8 cellular contexts compared by ENCODE assay signal in the genomic region with DNA sequence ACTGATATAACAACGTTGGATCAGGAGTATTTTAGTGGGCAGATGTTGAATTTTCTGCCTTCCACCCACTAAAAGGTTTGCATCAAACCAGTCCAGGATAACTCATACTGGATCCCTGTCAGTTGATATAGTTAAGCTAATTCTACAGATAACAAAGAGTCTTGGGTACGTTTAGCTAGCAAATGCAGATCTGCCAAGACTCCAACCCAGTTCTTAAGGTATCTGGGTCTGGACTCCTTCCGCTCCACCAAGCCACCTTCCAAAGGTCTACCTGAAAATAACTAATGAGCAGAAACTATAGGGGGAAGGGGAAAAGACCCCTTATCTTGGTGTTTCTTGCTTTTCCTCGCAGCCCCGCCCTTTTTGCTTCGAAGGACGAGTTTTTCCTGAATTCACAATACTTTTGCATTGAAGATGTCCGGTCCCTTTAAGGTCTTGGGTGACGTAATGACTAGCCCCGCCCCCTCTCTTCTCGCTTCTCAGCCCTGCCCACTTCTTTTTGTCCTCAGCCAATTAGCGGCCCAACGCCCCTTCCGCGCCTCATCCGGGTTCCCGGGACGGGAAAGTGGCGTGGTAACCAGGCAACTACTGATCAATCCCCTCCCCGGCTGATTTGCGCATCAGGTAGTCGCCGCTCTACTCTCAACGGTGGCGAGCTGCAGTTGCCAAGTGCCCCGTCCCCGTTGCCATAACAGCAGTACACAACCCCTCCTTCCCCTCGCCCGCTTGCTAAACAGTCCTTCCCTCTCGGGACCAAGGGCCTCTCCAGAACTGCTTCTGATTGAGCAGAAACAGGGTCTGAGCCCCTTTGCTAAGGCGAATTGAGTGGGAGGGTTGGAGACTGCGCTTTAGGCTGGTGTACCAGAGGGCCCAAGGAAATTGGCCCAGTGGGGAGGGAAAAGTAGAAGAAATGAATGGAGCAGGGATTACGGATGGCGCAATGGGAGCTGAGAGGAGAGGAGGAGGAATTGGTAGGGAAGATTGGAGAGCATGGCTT. TPM values are rescaled to one million over a fixed set of nuclear protein-coding genes. Genes with fewer than 3 reads are reported as not detected.
DNase-seq lines count a peak whose midpoint lies in the region; ATAC-seq and TF ChIP-seq lines count a peak whose summit lies in the region.

A gene with protein sequence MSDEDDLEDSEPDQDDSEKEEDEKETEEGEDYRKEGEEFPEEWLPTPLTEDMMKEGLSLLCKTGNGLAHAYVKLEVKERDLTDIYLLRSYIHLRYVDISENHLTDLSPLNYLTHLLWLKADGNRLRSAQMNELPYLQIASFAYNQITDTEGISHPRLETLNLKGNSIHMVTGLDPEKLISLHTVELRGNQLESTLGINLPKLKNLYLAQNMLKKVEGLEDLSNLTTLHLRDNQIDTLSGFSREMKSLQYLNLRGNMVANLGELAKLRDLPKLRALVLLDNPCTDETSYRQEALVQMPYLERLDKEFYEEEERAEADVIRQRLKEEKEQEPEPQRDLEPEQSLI (plus strand): TSS at position 543 of the 997 bp plus-strand sequence. CDS start 812 bp downstream, outside the sequence.

- H3K9me3 Mint-ChIP-seq in HFFc6, result no peaks in the 10 kb centered on the region
- H3K9me3 Mint-ChIP-seq in activated naive CD4-positive, alpha-beta T cell treated with anti-CD3 and anti-CD28 coated beads, Interleukin-2, amount 50 U/mL, for 72 hours, result no peaks in the 10 kb centered on the region
- peaks cover 5% of the 10 kb centered on the region for H3K9me3 Mint-ChIP-seq in glutamatergic neuron (ENCODE audit: unreplicated experiment)

- no peaks in the 10 kb centered on the region for H3K79me2 ChIP-seq in SK-N-SH (ENCODE audit: insufficient read depth)

- peak within 1 kb of the TSS; percentile 99 for H3K4me2 ChIP-seq in SK-N-SH

- H3K4me3 ChIP-seq in GM06990 (replicated peaks; ENCODE audit: low read depth, low read length) (peak within 1 kb of the TSS; percentile 74), SK-N-SH (ENCODE audit: low read depth in 2 of 2, low read length in 1 of 2) (peak within 1 kb of the TSS; percentile 72 to 98), testis (peak within 1 kb of the TSS; percentile 63 to 76)

- no peaks in the 10 kb centered on the region for H4K20me1 ChIP-seq in SK-N-SH (ENCODE audit: insufficient read depth)

- peak within 1 kb of the TSS; percentile 97 for H3K9ac ChIP-seq in SK-N-SH

- POLR2A ChIA-PET in SK-N-SH (lab: Yijun Ruan, JAX), result interaction anchor here (0.9 to 2.2 kb wide), 5 partner anchors 10 to 39 kb away, joined by 4 to 6 read pairs (median 5); partner anchors contain the start of genes C12orf57, ENO2, RNU7-1 and SPSB2

- no peaks in the 10 kb centered on the region for H3K36me3 Mint-ChIP-seq in HFFc6 (ENCODE audit: low read depth)
- H3K36me3 Mint-ChIP-seq in activated naive CD4-positive, alpha-beta T cell treated with anti-CD3 and anti-CD28 coated beads, Interleukin-2, amount 50 U/mL, for 72 hours, result no peaks in the 10 kb centered on the region
- H3K36me3 Mint-ChIP-seq in glutamatergic neuron (ENCODE audit: unreplicated experiment), result no peaks in the 10 kb centered on the region

- CTCF ChIA-PET in SK-N-SH (lab: Yijun Ruan, JAX), result interaction anchor here (0.6 to 2.9 kb wide), 5 partner anchors 13 to 35 kb away, joined by 3 to 19 read pairs (median 10); partner anchors contain the start of gene SPSB2

- no peak within 1 kb of the TSS for H3K27ac Mint-ChIP-seq in HFFc6
- no peak within 1 kb of the TSS for H3K27ac Mint-ChIP-seq in activated naive CD4-positive, alpha-beta T cell treated with anti-CD3 and anti-CD28 coated beads, Interleukin-2, amount 50 U/mL, for 72 hours
- peak within 1 kb of the TSS; percentile 23 for H3K27ac Mint-ChIP-seq in glutamatergic neuron (ENCODE audit: unreplicated experiment)

- no peaks in the 10 kb centered on the region for H3K9me3 ChIP-seq in SK-N-SH
- H3K9me3 ChIP-seq in testis, result no peaks in the 10 kb centered on the region

- H3K27ac ChIP-seq in SK-N-SH (ENCODE audit: low read depth in 2 of 2, low read length in 1 of 2) (peak within 1 kb of the TSS; percentile 71 to 78), testis (peak within 1 kb of the TSS; percentile 9 to 81)

- no peak for TF ChIP-seq POLR2A in testis (IDR thresholded peaks at IDR 0.05)

- peak within 1 kb of the TSS; percentile 99 for H2AFZ ChIP-seq in SK-N-SH (ENCODE audit: low read depth)

- H3K36me3 ChIP-seq in GM06990 (ENCODE audit: control insufficient read depth, insufficient read depth, low read length) (no peaks in the 10 kb centered on the region), SK-N-SH (replicated peaks in 1 of 2; ENCODE audit: control insufficient read depth in 1 of 2, insufficient read depth in 2 of 2, low read length in 1 of 2) (peaks cover 0 to 5% of the 10 kb centered on the region in 2 experiments), testis (ENCODE audit: low read depth, missing control alignments) (no peaks in the 10 kb centered on the region)

- H3K27me3 Mint-ChIP-seq in HFFc6 (ENCODE audit: insufficient read depth) (no peaks in the 10 kb centered on the region; the same call in 1 of the 2 replicates), glutamatergic neuron (ENCODE audit: unreplicated experiment) (peaks cover 1% of the 10 kb centered on the region)

- H3K27me3 ChIP-seq in GM06990 (replicated peaks; ENCODE audit: control insufficient read depth, insufficient read depth, low read length) (no peaks in the 10 kb centered on the region), SK-N-SH (ENCODE audit: insufficient read depth) (no peaks in the 10 kb centered on the region), testis (no peaks in the 10 kb centered on the region)

- H3K4me1 Mint-ChIP-seq in HFFc6 (ENCODE audit: low read depth) (no peaks in the 10 kb centered on the region), glutamatergic neuron (ENCODE audit: low read depth, unreplicated experiment) (no peaks in the 10 kb centered on the region)

- ATAC-seq in activated naive CD4-positive, alpha-beta T cell treated with anti-CD3 and anti-CD28 coated beads, Interleukin-2, amount 50 U/mL, for 72 hours, result peak; percentile 93 to 98
- peak; percentile 93 for ATAC-seq in omental fat pad (ENCODE audit: low FRiP score)

- DNase-seq in GM06990 (ENCODE audit: extremely low read depth, insufficient read length), result peak; percentile 94
- peak; percentile 93 for DNase-seq in HFFc6
- DNase-seq in NCI-H1092 (lab: John Stamatoyannopoulos, UW), result peak; percentile 96
- peak; percentile 88 for DNase-seq in SK-N-SH
- peak; percentile 95 to 97 for DNase-seq in activated naive CD4-positive, alpha-beta T cell treated with anti-CD3 and anti-CD28 coated beads, Interleukin-2, amount 50 U/mL, for 72 hours (ENCODE audit: low spot score in 2 of 2)
- DNase-seq in glutamatergic neuron, result peak; percentile 98
- peak; percentile 98 for DNase-seq in omental fat pad (ENCODE audit: low spot score)
- peak; percentile 99 for DNase-seq in testis

- TF ChIP-seq RAD21 in SK-N-SH (IDR thresholded peaks at IDR 0.05; ENCODE audit: low read length), result no peak

- peaks cover 9 to 10% of the 10 kb centered on the region in 2 experiments; a peak in 2 of 4 replicates for H3K4me1 ChIP-seq in SK-N-SH (ENCODE audit: control insufficient read depth in 1 of 2, insufficient read depth in 2 of 2, low read depth in 1 of 2, low read length in 1 of 2)
- H3K4me1 ChIP-seq in testis, result peaks cover 13% of the 10 kb centered on the region

- WGBS in SK-N-SH (ENCODE audit: low lambda C conversion rate), result 4% methylated on average over 34 of the region's 34 CpGs
- 4% methylated on average over 31 to 34 of the region's 34 CpGs for WGBS in testis, 2 donors

- H3K9me2 ChIP-seq in SK-N-SH, result no peaks in the 10 kb centered on the region

- H3K4me3 Mint-ChIP-seq in HFFc6 (no peak within 1 kb of the TSS), glutamatergic neuron (ENCODE audit: unreplicated experiment) (no peak within 1 kb of the TSS)

- intact Hi-C loops in testis (cut with DNase I; ENCODE audit: low total_unique reads), result no loop called here

- peaks cover 2% of the 10 kb centered on the region for H3F3A ChIP-seq in SK-N-SH (replicated peaks; ENCODE audit: insufficient read depth)

- TF ChIP-seq CTCF in GM06990 (IDR thresholded peaks at IDR 0.05; ENCODE audit: insufficient read depth, low read length, poor library complexity, severe bottlenecking) (no peak), HFFc6 (IDR thresholded peaks at IDR 0.05) (no peak), SK-N-SH (IDR thresholded peaks at IDR 0.05) (no peak), glutamatergic neuron (IDR thresholded peaks at IDR 0.05; ENCODE audit: partially characterized antibody, unreplicated experiment) (no peak), omental fat pad (IDR thresholded peaks at IDR 0.05) (no peak), testis (IDR thresholded peaks at IDR 0.05) (no peak)

- TF ChIP-seq EP300 in SK-N-SH (IDR thresholded peaks at IDR 0.05; ENCODE audit: borderline replicate concordance in 1 of 2, low read depth in 1 of 2, low read length in 1 of 2), result no peak

TF ChIP-seq in SK-N-SH, 30 proteins besides CTCF, POLR2A, EP300 and RAD21:
- peak; percentile 67 for TF ChIP-seq POLR2AphosphoS5 (IDR thresholded peaks at IDR 0.05; ENCODE audit: low read depth, low read length)
- peak; percentile 74 for TF ChIP-seq ELF1 (IDR thresholded peaks at IDR 0.05)
- TF ChIP-seq GATA2 (CRISPR knock-in tag; IDR thresholded peaks at IDR 0.05), result no peak
- TF ChIP-seq, protein P1, sequence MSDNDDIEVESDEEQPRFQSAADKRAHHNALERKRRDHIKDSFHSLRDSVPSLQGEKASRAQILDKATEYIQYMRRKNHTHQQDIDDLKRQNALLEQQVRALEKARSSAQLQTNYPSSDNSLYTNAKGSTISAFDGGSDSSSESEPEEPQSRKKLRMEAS (IDR thresholded peaks at IDR 0.05; ENCODE audit: low read depth), result peak; percentile 58; the same call in 1 of the 2 replicates
- peak; percentile 80 for TF ChIP-seq MXI1 (IDR thresholded peaks at IDR 0.05; ENCODE audit: low read depth, low read length)

RNA-seq across cellular contexts. Expression of the gene that starts here (rescaled TPM):
- 1 to 10 TPM; 5.5 to 7.9 (median 6.6) TPM for total RNA-seq in HFFc6 (2021; fragmentation: NEBNext Ultra II Directional; extraction: Animal tissue kit (Norgen Biotek cat#: 25700))
- polyA plus RNA-seq in SK-N-SH (2012; rRNA removed) (11.9 TPM in 2 replicates), testis (ENCODE audit: insufficient read depth, low read depth, low replicate concordance) (112 TPM)
- polyA plus RNA-seq in SK-N-SH (2012; cell fraction: cytosol; rRNA removed), result 11.5 and 12.0 TPM in 2 replicates
- 12.7 and 17.7 TPM in 2 replicates for polyA plus RNA-seq in SK-N-SH (2012; cell fraction: nucleus; rRNA removed)
- total RNA-seq in activated naive CD4-positive, alpha-beta T cell treated with anti-CD3 and anti-CD28 coated beads, Interleukin-2, amount 50 U/mL, for 72 hours, result 10 to 100 TPM in 1 of 2 donors, 1 to 10 TPM in 1; 4.0 to 10.7 TPM
- total RNA-seq in glutamatergic neuron (ENCODE audit: unreplicated experiment) (2.6 TPM), omental fat pad (10 to 100 TPM in 1 of 4 donors, 1 to 10 TPM in 3; 6.2 to 12.1 (median 7.4) TPM), testis (10 to 100 TPM; 32.7 to 33.9 TPM)

Comparison
In these comparisons a context has a peak if more than half of its experiments do, and no peak if none do; other contexts are left out.
1. Peak in every context shown above with its lines: DNase-seq, ATAC-seq, H3K4me3 ChIP-seq and H3K27ac ChIP-seq.